16 cellular contexts compared by ENCODE assay signal in genomic region chr16:50833929-50834328, GRCh38.
DNase-seq lines count a peak whose midpoint lies in the region; ATAC-seq and TF ChIP-seq lines count a peak whose summit lies in the region.
"Had no signal": no experiment of that assay in that cellular context is flagged by ENCODE, and none has a peak within 500 bp of the region (broad histone marks: within the 10 kb centered on the region; RNA-seq: fewer than 3 reads in every experiment).

No MANE protein-coding gene starts in this region.

- DNase-seq in coronary artery (ENCODE audit: low spot score) = peak; percentile 35
- peak; percentile 7 for DNase-seq in islet precursor cell
- no peak for DNase-seq in substantia nigra (lab: John Stamatoyannopoulos, UW)
- no peak for DNase-seq in UCSD-AML1 (lab: John Stamatoyannopoulos, UW; ENCODE audit: unreplicated experiment)
- no peak for DNase-seq in EL
- DNase-seq: ACHN; C1 segment of cervical spinal cord; Calu3; CD4-positive, alpha-beta T cell; DMS 273 treated with DMSO at 0.1 percent for 48 hours had no signal

- H3K27ac ChIP-seq in angular gyrus (ENCODE audit: low read depth, low read length) = peak overlapping the region; percentile 99
- H3K27ac ChIP-seq in coronary artery = no peak overlapping the region
- H3K27ac ChIP-seq in substantia nigra (ENCODE audit: low read depth, low read length, poor library complexity, severe bottlenecking) = peak overlapping the region; percentile 99
- H3K27ac ChIP-seq: HL-60 had no signal

- H3K4me3 ChIP-seq in coronary artery = no peak overlapping the region
- H3K4me3 ChIP-seq: GM12878 had no signal

- ATAC-seq in GM18858 (IDR thresholded peaks at IDR 0.05; ENCODE audit: unreplicated experiment) (no peak), GM19023 (IDR thresholded peaks at IDR 0.05; ENCODE audit: unreplicated experiment) (no peak)
- ATAC-seq: GM12878, HCT116 had no signal

- TF ChIP-seq CTCF in coronary artery (IDR thresholded peaks at IDR 0.05) = no peak

Comparison
In these comparisons a context has a peak if more than half of its experiments do, and no peak if none do; other contexts are left out.
1. H3K27ac ChIP-seq: peak in angular gyrus (single experiment) and substantia nigra (single experiment); none in coronary artery (0 of 2).
2. DNase-seq: peak in coronary artery (single experiment) and islet precursor cell (single experiment); none in substantia nigra (0 of 49), UCSD-AML1 (single experiment) and EL (single experiment).